In genomic region chr11:76745561-76746207, GRCh38 we compare ENCODE assay signal across 24 cellular contexts. TPM values are rescaled to one million over a fixed set of nuclear protein-coding genes. Genes with fewer than 3 reads are reported as not detected.
DNase-seq lines count a peak whose midpoint lies in the region; ATAC-seq and TF ChIP-seq lines count a peak whose summit lies in the region.
"Had no signal": no experiment of that assay in that cellular context is flagged by ENCODE, and none has a peak within 500 bp of the region (broad histone marks: within the 10 kb centered on the region; RNA-seq: fewer than 3 reads in every experiment).

No MANE protein-coding gene starts in this region.

- TF ChIP-seq CTCF in right lobe of liver (IDR thresholded peaks at IDR 0.05): no peak
- no peak for TF ChIP-seq CTCF in transverse colon (IDR thresholded peaks at IDR 0.05)

- DNase-seq in OCI-M1 (lab: John Stamatoyannopoulos, UW) (peak; percentile 96), right lobe of liver (no peak), transverse colon (peak; percentile 75), NOMO-1 treated with dmso at 0.1 percent for 144 hours (lab: John Stamatoyannopoulos, UW; ENCODE audit: unreplicated experiment) (no peak), NCI-H526 (lab: John Stamatoyannopoulos, UW) (no peak)
- DNase-seq: activated CD4-positive, alpha-beta T cell treated with anti-CD3 and anti-CD28 coated beads for 48 hours; activated CD8-positive, alpha-beta memory T cell treated with anti-CD3 and anti-CD28 coated beads, Interleukin-2, amount 50 U/mL, for 4 hours; AML-193; COR-L47; MM.1S; NCI-H146; NCI-H69; SHP77; stimulated activated CD4-positive, alpha-beta T cell treated with anti-CD3 and anti-CD28 coated beads, Interleukin-4, amount 100 ng/mL, for 1 hour; upper lobe of left lung had no signal

- 85% methylated on average over 6 of the region's 8 CpGs for WGBS in right lobe of liver (ENCODE audit: insufficient coverage, low coverage, low lambda C conversion rate, missing lambda C conversion rate)
- WGBS in transverse colon (ENCODE audit: low coverage in 1 of 2), 2 donors: 54 to 59% methylated on average over 5 to 8 of the region's 8 CpGs

- H3K36me3 Mint-ChIP-seq in dendritic cell treated with granulocyte-macrophage colony-stimulating factor and Interleukin-4, amounts not matched to agents 40 ng/mL and 50 ng/mL, for 4 days (ENCODE audit: low read depth): no peaks in the 10 kb centered on the region
- H3K36me3 Mint-ChIP-seq: IgD-negative memory B cell had no signal

- ATAC-seq in right lobe of liver (peak in 3 of 4 donors; percentile 16 to 49 (median 39)), HG02642 (IDR thresholded peaks at IDR 0.05; ENCODE audit: poor library complexity, unreplicated experiment) (no peak)
- ATAC-seq: body of pancreas had no signal

- H3K4me1 Mint-ChIP-seq in dendritic cell treated with granulocyte-macrophage colony-stimulating factor and Interleukin-4, amounts not matched to agents 40 ng/mL and 50 ng/mL, for 4 days (ENCODE audit: low read depth): peaks cover 9% of the 10 kb centered on the region
- H3K4me1 Mint-ChIP-seq: IgD-negative memory B cell had no signal

- no peak overlapping the region for H3K4me3 Mint-ChIP-seq in dendritic cell treated with granulocyte-macrophage colony-stimulating factor and Interleukin-4, amounts not matched to agents 40 ng/mL and 50 ng/mL, for 4 days
- H3K4me3 Mint-ChIP-seq: IgD-negative memory B cell; nephron; stimulated activated naive CD8-positive, alpha-beta T cell treated with anti-CD3 and anti-CD28 coated beads, Interleukin-15, Interleukin-2, amounts not matched to agents 100 ng/mL and 50 ng/mL, for 24 hours had no signal

- H3K4me3 ChIP-seq in right lobe of liver (no peak overlapping the region), transverse colon (no peak overlapping the region)
- H3K4me3 ChIP-seq: body of pancreas, coronary artery, prostate gland, smooth muscle cell, upper lobe of left lung had no signal

- no peaks in the 10 kb centered on the region for H3K27me3 ChIP-seq in right lobe of liver
- H3K27me3 ChIP-seq in transverse colon: no peaks in the 10 kb centered on the region
- H3K27me3 ChIP-seq: body of pancreas, upper lobe of left lung had no signal

- H3K27me3 Mint-ChIP-seq in dendritic cell treated with granulocyte-macrophage colony-stimulating factor and Interleukin-4, amounts not matched to agents 40 ng/mL and 50 ng/mL, for 4 days: peaks cover 23% of the 10 kb centered on the region
- H3K27me3 Mint-ChIP-seq: IgD-negative memory B cell; stimulated activated naive CD8-positive, alpha-beta T cell treated with anti-CD3 and anti-CD28 coated beads, Interleukin-15, Interleukin-2, amounts not matched to agents 100 ng/mL and 50 ng/mL, for 24 hours had no signal

- intact Hi-C loops in dendritic cell treated with granulocyte-macrophage colony-stimulating factor and Interleukin-4, amounts not matched to agents 40 ng/mL and 50 ng/mL, for 4 days (cut with micrococcal nuclease): no loop called here
- intact Hi-C loops in right lobe of liver (cut with DNase I): no loop called here
- intact Hi-C loops in transverse colon (cut with DNase I; ENCODE audit: low total_unique reads): no loop called here

- TF ChIP-seq POLR2A in right lobe of liver (IDR thresholded peaks at IDR 0.05) (no peak), transverse colon (IDR thresholded peaks at IDR 0.05) (no peak)

- H3K9me3 Mint-ChIP-seq in dendritic cell treated with granulocyte-macrophage colony-stimulating factor and Interleukin-4, amounts not matched to agents 40 ng/mL and 50 ng/mL, for 4 days: no peaks in the 10 kb centered on the region
- H3K9me3 Mint-ChIP-seq: IgD-negative memory B cell; nephron; stimulated activated naive CD8-positive, alpha-beta T cell treated with anti-CD3 and anti-CD28 coated beads, Interleukin-15, Interleukin-2, amounts not matched to agents 100 ng/mL and 50 ng/mL, for 24 hours had no signal

- no peaks in the 10 kb centered on the region for H3K4me1 ChIP-seq in right lobe of liver
- H3K4me1 ChIP-seq in transverse colon: peaks cover 4 to 21% (median 13%) of the 10 kb centered on the region in 4 donors
- H3K4me1 ChIP-seq: body of pancreas, prostate gland had no signal

- no peaks in the 10 kb centered on the region for H3K36me3 ChIP-seq in right lobe of liver
- no peaks in the 10 kb centered on the region for H3K36me3 ChIP-seq in transverse colon
- H3K36me3 ChIP-seq: prostate gland, upper lobe of left lung had no signal

- no peak overlapping the region for H3K27ac ChIP-seq in right lobe of liver
- peak overlapping the region; percentile 40 to 73 (median 62) for H3K27ac ChIP-seq in transverse colon
- H3K27ac ChIP-seq: body of pancreas, coronary artery, prostate gland had no signal

- H3K27ac Mint-ChIP-seq in dendritic cell treated with granulocyte-macrophage colony-stimulating factor and Interleukin-4, amounts not matched to agents 40 ng/mL and 50 ng/mL, for 4 days: peak overlapping the region; percentile 28
- H3K27ac Mint-ChIP-seq: IgD-negative memory B cell; stimulated activated naive CD8-positive, alpha-beta T cell treated with anti-CD3 and anti-CD28 coated beads, Interleukin-15, Interleukin-2, amounts not matched to agents 100 ng/mL and 50 ng/mL, for 24 hours had no signal

- H3K9me3 ChIP-seq in right lobe of liver (no peaks in the 10 kb centered on the region), transverse colon (no peaks in the 10 kb centered on the region)
- H3K9me3 ChIP-seq: body of pancreas, prostate gland, upper lobe of left lung had no signal

- no peak for TF ChIP-seq EP300 in transverse colon (IDR thresholded peaks at IDR 0.05; ENCODE audit: low read depth)

- in situ Hi-C loops in transverse colon (cut with MboI; ENCODE audit: low pct_ligation_motif_present in 1 of 4, low pct_unique_long_range_greater_than_20kb in 1 of 4, low sequenced_read_pairs in 3 of 4): loop anchor here in 1 of 4 donors (25.0 kb wide), 1 partner anchor 292 kb away; the partner anchor contains the start of gene B3GNT6

RNA-seq across cellular contexts. Expression of gene TSKU, which starts 37.5 kb away (rescaled TPM):
- total RNA-seq in right lobe of liver: 1,000 to 10,000 TPM in 1 of 6 experiments, 100 to 1,000 TPM in 4, 10 to 100 TPM in 1; 66.1 to 1,026 (median 278) TPM
- 10 to 100 TPM; 32.0 to 80.7 (median 63.4) TPM for total RNA-seq in transverse colon

Comparison
In these comparisons a context has a peak if more than half of its experiments do, and no peak if none do; other contexts are left out.
1. DNase-seq: peak in OCI-M1 (single experiment) and transverse colon (single experiment); none in right lobe of liver (0 of 3), NOMO-1 treated with dmso at 0.1 percent for 144 hours (single experiment) and NCI-H526 (0 of 2).
2. H3K27ac ChIP-seq: peak in transverse colon (4 of 4); none in right lobe of liver (0 of 3).